Comparison of ENCODE assay signal across 13 cellular contexts in genomic region chr4:105619193-105619931, GRCh38.
DNase-seq lines count a peak whose midpoint lies in the region; ATAC-seq and TF ChIP-seq lines count a peak whose summit lies in the region.
"Had no signal": no experiment of that assay in that cellular context is flagged by ENCODE, and none has a peak within 500 bp of the region (broad histone marks: within the 10 kb centered on the region; RNA-seq: fewer than 3 reads in every experiment).

No MANE protein-coding gene starts in this region.

- no peak overlapping the region for H2AK5ac ChIP-seq in neuronal stem cell (ENCODE audit: low read depth, low read length)

- H3K4me3 ChIP-seq in fibroblast of pulmonary artery (replicated peaks; ENCODE audit: low read depth, low read length) (no peak overlapping the region), neuronal stem cell (ENCODE audit: low read length in 2 of 2) (no peak overlapping the region)
- H3K4me3 ChIP-seq in effector memory CD4-positive, alpha-beta T cell (ENCODE audit: insufficient read depth, low read depth, low read length, poor library complexity, severe bottlenecking): no peak overlapping the region

- no peaks in the 10 kb centered on the region for H3K9me3 ChIP-seq in neuronal stem cell (replicated peaks in 1 of 2; ENCODE audit: control insufficient read depth in 2 of 2, insufficient read depth in 1 of 2, low read depth in 1 of 2, low read length in 2 of 2)
- H3K9me3 ChIP-seq in effector memory CD4-positive, alpha-beta T cell (ENCODE audit: control insufficient read depth, low read length): no peaks in the 10 kb centered on the region

- TF ChIP-seq CTCF in fibroblast of pulmonary artery (IDR thresholded peaks at IDR 0.05; ENCODE audit: low read length, missing control alignments): no peak

- peaks cover 0 to 63% (median 0%) of the 10 kb centered on the region in 3 experiments for H3K27me3 ChIP-seq in neuronal stem cell (ENCODE audit: control insufficient read depth in 3 of 3, insufficient read depth in 3 of 3, low read depth in 1 of 3, low read length in 3 of 3)
- H3K27me3 ChIP-seq in effector memory CD4-positive, alpha-beta T cell (replicated peaks; ENCODE audit: control insufficient read depth, insufficient read depth, low read length, poor library complexity, severe bottlenecking): no peaks in the 10 kb centered on the region

- no peak overlapping the region for H3K9ac ChIP-seq in neuronal stem cell (ENCODE audit: low read depth, low read length, poor library complexity)

- H2BK5ac ChIP-seq in neuronal stem cell (ENCODE audit: low read length): no peak overlapping the region

- H3K18ac ChIP-seq in neuronal stem cell (ENCODE audit: low read length): peak overlapping the region; percentile 29

- H4K91ac ChIP-seq in neuronal stem cell (ENCODE audit: low read depth, low read length, poor library complexity): no peak overlapping the region

- no peaks in the 10 kb centered on the region for H3K79me1 ChIP-seq in neuronal stem cell (ENCODE audit: low read depth, low read length)

- no peak overlapping the region for H2AFZ ChIP-seq in neuronal stem cell (ENCODE audit: low read length)

- no peak overlapping the region for H2BK12ac ChIP-seq in neuronal stem cell (ENCODE audit: low read length)

- no peak overlapping the region for H4K8ac ChIP-seq in neuronal stem cell (ENCODE audit: low read depth, low read length)

- H3K23ac ChIP-seq in neuronal stem cell (ENCODE audit: low read depth, low read length, poor library complexity): no peak overlapping the region

- no peak overlapping the region for H3K14ac ChIP-seq in neuronal stem cell (ENCODE audit: low read length)

- no peak overlapping the region for H2BK15ac ChIP-seq in neuronal stem cell (ENCODE audit: low read length)

- no peaks in the 10 kb centered on the region for H3K4me1 ChIP-seq in neuronal stem cell (ENCODE audit: control insufficient read depth in 2 of 2, insufficient read depth in 1 of 2, low read depth in 1 of 2, low read length in 2 of 2)
- no peaks in the 10 kb centered on the region for H3K4me1 ChIP-seq in effector memory CD4-positive, alpha-beta T cell (ENCODE audit: control insufficient read depth, insufficient read depth, low read length, poor library complexity, severe bottlenecking)

- no CpG with 5 or more reads among the region's 5 CpGs for WGBS in neuronal stem cell (ENCODE audit: extremely low coverage in 2 of 2, insufficient read length in 2 of 2, insufficient replicate concordance in 1 of 2), 2 donors

- no peak overlapping the region for H3K27ac ChIP-seq in neuronal stem cell (replicated peaks; ENCODE audit: low read length)
- H3K27ac ChIP-seq in effector memory CD4-positive, alpha-beta T cell (ENCODE audit: insufficient read depth, low read length, poor library complexity, severe bottlenecking): no peak overlapping the region

- no peaks in the 10 kb centered on the region for H3K36me3 ChIP-seq in neuronal stem cell (replicated peaks in 1 of 2; ENCODE audit: control insufficient read depth in 2 of 2, insufficient read depth in 2 of 2, low read length in 2 of 2)
- H3K36me3 ChIP-seq in effector memory CD4-positive, alpha-beta T cell (ENCODE audit: control insufficient read depth, insufficient read depth, low read length): no peaks in the 10 kb centered on the region

- H2BK120ac ChIP-seq in neuronal stem cell (ENCODE audit: low read depth, low read length): no peak overlapping the region

- H3K4ac ChIP-seq in neuronal stem cell (ENCODE audit: low read length): no peak overlapping the region

- no peak for ATAC-seq in HG03175 (IDR thresholded peaks at IDR 0.05; ENCODE audit: unreplicated experiment)
- ATAC-seq: activated T-helper 17 cell treated with anti-CD3 and anti-CD28 coated beads, Interleukin-2, amount 50 U/mL, for 72 hours had no signal

- DNase-seq in DMS53 (lab: John Stamatoyannopoulos, UW) (peak; percentile 43), OCI-M1 (lab: John Stamatoyannopoulos, UW) (peak; percentile 70), fibroblast of pulmonary artery (ENCODE audit: low read depth) (peak; percentile 51), neuronal stem cell (ENCODE audit: low spot score) (no peak), epidermal melanocyte (ENCODE audit: insufficient read length, low spot score) (no peak), iPS-NIHi7 (ENCODE audit: extremely low spot score) (no peak)
- no peak for DNase-seq in effector memory CD4-positive, alpha-beta T cell
- DNase-seq: effector CD4-positive, alpha-beta T cell; NCI-H2171 treated with DMSO at 0.1 percent for 48 hours; stimulated activated CD4-positive, alpha-beta T cell treated with anti-CD3 and anti-CD28 coated beads, Interleukin-15, amount 100 ng/mL, for 24 hours; T-helper 9 cell had no signal

- H3K4me2 ChIP-seq in neuronal stem cell (ENCODE audit: insufficient read depth, low read length, poor library complexity, severe bottlenecking): no peak overlapping the region

Comparison
In these comparisons a context has a peak if more than half of its experiments do, and no peak if none do; other contexts are left out.
1. DNase-seq: peak in DMS53 (single experiment), OCI-M1 (single experiment) and fibroblast of pulmonary artery (single experiment); none in neuronal stem cell (single experiment), epidermal melanocyte (single experiment), iPS-NIHi7 (single experiment) and effector memory CD4-positive, alpha-beta T cell (0 of 3).